In genomic region chr15:43589779-43590466, GRCh38 we compare ENCODE assay signal across 8 cellular contexts. TPM values are rescaled to one million over a fixed set of nuclear protein-coding genes. Genes with fewer than 3 reads are reported as not detected.
DNase-seq lines count a peak whose midpoint lies in the region; ATAC-seq and TF ChIP-seq lines count a peak whose summit lies in the region.
"Not testable (repeated sequence)": the region's sequence is repeated elsewhere in the genome, so short reads cannot be mapped to it uniquely, and the experiment has no call there.

PPIP5K1 (minus strand) TSS chr15:43590208; CDS start chr15:43584504, 5,704 bp downstream.

- not testable (repeated sequence) for DNase-seq in MG63; activated T-helper 2 cell treated with anti-CD3 and anti-CD28 coated beads, Interferon-gamma antibody, Interleukin-2, Interleukin-4, amounts not matched to agents 10 μg/mL and 5 μg/mL and 100 μg/mL, durations not matched to agents 14 hours and 24 hours and 36 hours (ENCODE audit: low spot score); fibroblast of villous mesenchyme (ENCODE audit: low read depth); naive thymus-derived CD4-positive, alpha-beta T cell; transverse colon

- in situ Hi-C loops in transverse colon (cut with MboI; ENCODE audit: low pct_ligation_motif_present in 1 of 4, low pct_unique_long_range_greater_than_20kb in 1 of 4, low sequenced_read_pairs in 3 of 4): not testable (repeated sequence)

- ATAC-seq in GM18505 (IDR thresholded peaks at IDR 0.05; ENCODE audit: unreplicated experiment) (peak; percentile 96), GM21447 (IDR thresholded peaks at IDR 0.05; ENCODE audit: unreplicated experiment) (peak; percentile 89), HG03025 (IDR thresholded peaks at IDR 0.05; ENCODE audit: low FRiP score, unreplicated experiment) (peak; percentile 73)
- ATAC-seq in naive thymus-derived CD4-positive, alpha-beta T cell: peak; percentile 99

- WGBS in transverse colon (ENCODE audit: low coverage in 1 of 2), 2 donors: no CpG with 5 or more reads among the region's 54 CpGs

- not testable (repeated sequence) for H3K4me1 Mint-ChIP-seq in activated T-helper 2 cell treated with anti-CD3 and anti-CD28 coated beads, Interferon-gamma antibody, Interleukin-2, Interleukin-4, amounts not matched to agents 10 μg/mL and 5 μg/mL and 100 μg/mL, durations not matched to agents 14 hours and 24 hours and 36 hours (ENCODE audit: low read depth); naive thymus-derived CD4-positive, alpha-beta T cell

- CTCF ChIA-PET in naive thymus-derived CD4-positive, alpha-beta T cell (lab: Charles Lee): not testable (repeated sequence)

- H3K4me1 ChIP-seq in naive thymus-derived CD4-positive, alpha-beta T cell (ENCODE audit: control insufficient read depth in 2 of 2, insufficient read depth in 2 of 2, low read length in 2 of 2); transverse colon: not testable (repeated sequence)

- H3K9me3 ChIP-seq in MG63; naive thymus-derived CD4-positive, alpha-beta T cell (ENCODE audit: control insufficient read depth in 2 of 3, low read length in 3 of 3); transverse colon: not testable (repeated sequence)

- not testable (repeated sequence) for TF ChIP-seq POLR2A in GM18505 (IDR thresholded peaks at IDR 0.05; ENCODE audit: borderline replicate concordance, extremely low read depth, insufficient read depth, insufficient read length); transverse colon (IDR thresholded peaks at IDR 0.05)

- not testable (repeated sequence) for H3K4me3 Mint-ChIP-seq in activated T-helper 2 cell treated with anti-CD3 and anti-CD28 coated beads, Interferon-gamma antibody, Interleukin-2, Interleukin-4, amounts not matched to agents 10 μg/mL and 5 μg/mL and 100 μg/mL, durations not matched to agents 14 hours and 24 hours and 36 hours (ENCODE audit: low read depth); naive thymus-derived CD4-positive, alpha-beta T cell

- intact Hi-C loops in activated T-helper 2 cell treated with anti-CD3 and anti-CD28 coated beads, Interferon-gamma antibody, Interleukin-2, Interleukin-4, amounts not matched to agents 10 μg/mL and 5 μg/mL and 100 μg/mL, durations not matched to agents 14 hours and 24 hours and 36 hours (cut with micrococcal nuclease); naive thymus-derived CD4-positive, alpha-beta T cell (cut with micrococcal nuclease); transverse colon (cut with DNase I; ENCODE audit: low total_unique reads): not testable (repeated sequence)

- H3K27ac Mint-ChIP-seq in activated T-helper 2 cell treated with anti-CD3 and anti-CD28 coated beads, Interferon-gamma antibody, Interleukin-2, Interleukin-4, amounts not matched to agents 10 μg/mL and 5 μg/mL and 100 μg/mL, durations not matched to agents 14 hours and 24 hours and 36 hours; naive thymus-derived CD4-positive, alpha-beta T cell: not testable (repeated sequence)

- H3K27me3 ChIP-seq in MG63; naive thymus-derived CD4-positive, alpha-beta T cell (ENCODE audit: control insufficient read depth in 2 of 2, insufficient read depth in 2 of 2, low read length in 2 of 2); transverse colon: not testable (repeated sequence)

- H3K4me3 ChIP-seq in MG63; fibroblast of villous mesenchyme (ENCODE audit: low read depth, low read length); naive thymus-derived CD4-positive, alpha-beta T cell (ENCODE audit: low read length); transverse colon: not testable (repeated sequence)

- not testable (repeated sequence) for H3K36me3 Mint-ChIP-seq in activated T-helper 2 cell treated with anti-CD3 and anti-CD28 coated beads, Interferon-gamma antibody, Interleukin-2, Interleukin-4, amounts not matched to agents 10 μg/mL and 5 μg/mL and 100 μg/mL, durations not matched to agents 14 hours and 24 hours and 36 hours (ENCODE audit: low read depth); naive thymus-derived CD4-positive, alpha-beta T cell

- H3K9me3 Mint-ChIP-seq in activated T-helper 2 cell treated with anti-CD3 and anti-CD28 coated beads, Interferon-gamma antibody, Interleukin-2, Interleukin-4, amounts not matched to agents 10 μg/mL and 5 μg/mL and 100 μg/mL, durations not matched to agents 14 hours and 24 hours and 36 hours; naive thymus-derived CD4-positive, alpha-beta T cell: not testable (repeated sequence)

- TF ChIP-seq EP300 in transverse colon (IDR thresholded peaks at IDR 0.05; ENCODE audit: low read depth): not testable (repeated sequence)

- not testable (repeated sequence) for H3K27me3 Mint-ChIP-seq in activated T-helper 2 cell treated with anti-CD3 and anti-CD28 coated beads, Interferon-gamma antibody, Interleukin-2, Interleukin-4, amounts not matched to agents 10 μg/mL and 5 μg/mL and 100 μg/mL, durations not matched to agents 14 hours and 24 hours and 36 hours (ENCODE audit: low read depth); naive thymus-derived CD4-positive, alpha-beta T cell

- H3K36me3 ChIP-seq in MG63; naive thymus-derived CD4-positive, alpha-beta T cell (ENCODE audit: control insufficient read depth in 2 of 3, insufficient read depth in 3 of 3, low read length in 3 of 3); transverse colon: not testable (repeated sequence)

- not testable (repeated sequence) for TF ChIP-seq CTCF in fibroblast of villous mesenchyme (IDR thresholded peaks at IDR 0.05; ENCODE audit: insufficient read depth, low read depth, low read length); transverse colon (IDR thresholded peaks at IDR 0.05)

- not testable (repeated sequence) for H3K27ac ChIP-seq in naive thymus-derived CD4-positive, alpha-beta T cell (ENCODE audit: low read depth, low read length); transverse colon

- POLR2A ChIA-PET in naive thymus-derived CD4-positive, alpha-beta T cell (lab: Charles Lee): not testable (repeated sequence)

RNA-seq across cellular contexts. Expression of gene PPIP5K1, which starts in this region (rescaled TPM):
- 17.4 and 24.4 TPM in 2 replicates for total RNA-seq in MG63 (2014; rRNA removed; shearing (Covaris generic); ENCODE audit: low replicate concordance)
- 62.4 and 71.6 TPM in 2 replicates for total RNA-seq in activated T-helper 2 cell treated with anti-CD3 and anti-CD28 coated beads, Interferon-gamma antibody, Interleukin-2, Interleukin-4, amounts not matched to agents 10 μg/mL and 5 μg/mL and 100 μg/mL, durations not matched to agents 14 hours and 24 hours and 36 hours
- total RNA-seq in fibroblast of villous mesenchyme (27.1 and 28.5 TPM in 2 replicates), transverse colon (100 to 1,000 TPM in 1 of 4 donors, 10 to 100 TPM in 3; 60.5 to 273 (median 84.0) TPM)
- 10 to 100 TPM; 30.9 to 66.0 (median 47.5) TPM for total RNA-seq in naive thymus-derived CD4-positive, alpha-beta T cell
- polyA plus RNA-seq in naive thymus-derived CD4-positive, alpha-beta T cell: 1 to 10 TPM; 6.1 to 6.2 TPM
